In the genomic region with DNA sequence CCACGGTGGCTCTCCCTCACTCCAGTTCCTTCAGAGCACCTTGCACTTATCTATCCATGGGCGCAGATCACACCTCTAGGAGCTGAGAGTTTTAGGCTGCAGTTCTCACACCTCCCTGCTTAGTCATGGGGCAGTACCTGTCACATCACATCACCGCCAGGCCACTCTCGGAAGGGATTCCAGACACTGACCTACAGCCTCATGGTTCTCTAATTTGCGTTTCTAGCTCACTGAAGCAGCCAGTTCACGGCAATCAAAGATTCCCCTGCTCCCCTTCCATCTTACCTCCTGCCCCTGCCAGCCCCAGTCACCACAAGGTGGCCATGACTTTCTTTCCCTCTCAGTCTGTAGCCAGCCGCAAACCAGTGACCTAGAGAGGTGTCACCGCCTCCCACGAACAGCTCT, we compare ENCODE assay signal across 1 cellular context.
TF ChIP-seq lines count a peak whose summit lies in the region.

No MANE protein-coding gene starts in this region.

TF ChIP-seq in K562, 482 proteins besides CTCF, POLR2A, EP300 and RAD21:
- no peak for TF ChIP-seq KLF6 (CRISPR knock-in tag; IDR thresholded peaks at IDR 0.05; ENCODE audit: borderline replicate concordance)
- TF ChIP-seq NFE2 (IDR thresholded peaks at IDR 0.05; ENCODE audit: low read depth), result peak; percentile 25; the same call in 1 of the 2 replicates
- TF ChIP-seq CCNT2 (IDR thresholded peaks at IDR 0.05; ENCODE audit: borderline replicate concordance, extremely low read depth, insufficient read length, low read depth, low read length), result no peak
